Comparison of ENCODE assay signal across 8 cellular contexts in the genomic region with DNA sequence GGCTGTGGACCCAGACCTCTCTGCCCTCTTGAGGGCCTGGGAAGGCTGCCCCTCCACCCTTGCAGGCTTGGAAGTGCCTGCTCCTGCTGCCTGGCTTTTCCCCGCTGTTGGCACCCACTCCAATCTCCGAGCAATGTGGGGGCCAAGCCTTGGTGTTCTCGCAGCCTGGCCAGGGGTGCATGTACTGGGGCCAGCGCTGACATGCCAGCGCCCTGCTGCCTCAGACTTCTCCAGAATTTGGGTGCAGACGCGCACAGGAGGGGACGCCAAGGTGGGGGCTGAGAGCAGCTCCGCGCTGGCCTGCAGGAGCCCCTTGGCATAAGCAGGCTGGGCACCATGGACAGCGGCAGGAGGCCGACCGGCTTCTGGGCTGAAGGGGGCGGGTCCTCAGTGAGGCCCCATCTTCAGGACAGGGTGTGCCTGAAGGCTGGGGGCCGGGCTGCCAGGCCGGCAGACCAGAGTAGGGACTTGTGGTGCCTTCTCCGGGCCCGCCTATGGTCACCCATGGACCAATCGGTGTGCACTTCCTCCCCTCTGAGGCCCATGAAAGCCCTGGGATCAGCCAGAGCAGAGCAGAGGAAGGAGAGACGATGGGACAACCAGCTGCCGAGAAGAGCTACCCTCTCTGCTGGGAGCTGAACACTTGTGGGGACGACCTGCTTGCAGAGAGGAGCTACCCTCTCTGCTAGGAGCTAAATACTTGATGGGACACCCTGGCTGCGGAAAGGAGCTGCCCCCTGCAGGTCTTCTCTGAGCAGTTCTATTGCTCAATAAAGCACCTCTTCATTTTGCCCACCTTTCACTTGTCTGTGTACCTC.
DNase-seq lines count a peak whose midpoint lies in the region; ATAC-seq and TF ChIP-seq lines count a peak whose summit lies in the region.
"Had no signal": no experiment of that assay in that cellular context is flagged by ENCODE, and none has a peak within 500 bp of the region (broad histone marks: within the 10 kb centered on the region; RNA-seq: fewer than 3 reads in every experiment).

No MANE protein-coding gene starts in this region.

- no peaks in the 10 kb centered on the region for H4K20me1 ChIP-seq in GM23248 (ENCODE audit: insufficient read depth)

- ATAC-seq in naive thymus-derived CD4-positive, alpha-beta T cell: peak; percentile 16

- peak; percentile 45 for DNase-seq in GM23248
- DNase-seq in NCI-H460 (ENCODE audit: extremely low read depth, low read depth): peak; percentile 29
- DNase-seq in endothelial cell (ENCODE audit: low spot score): peak; percentile 76
- DNase-seq in naive thymus-derived CD4-positive, alpha-beta T cell: peak in 1 of 9 donors; percentile 19
- no peak for DNase-seq in NCI-H2081 treated with DMSO at 0.1 percent for 48 hours (lab: John Stamatoyannopoulos, UW)
- no peak for DNase-seq in Peyer's patch
- no peak for DNase-seq in NOMO-1 treated with dmso at 0.1 percent for 144 hours (lab: John Stamatoyannopoulos, UW; ENCODE audit: unreplicated experiment)

- no peak overlapping the region for H2AFZ ChIP-seq in GM23248

- H3K27me3 ChIP-seq in GM23248 (replicated peaks; ENCODE audit: insufficient read depth): no peaks in the 10 kb centered on the region
- H3K27me3 ChIP-seq in naive thymus-derived CD4-positive, alpha-beta T cell (ENCODE audit: control insufficient read depth in 2 of 2, insufficient read depth in 2 of 2, low read length in 2 of 2): no peaks in the 10 kb centered on the region
- no peaks in the 10 kb centered on the region for H3K27me3 ChIP-seq in Peyer's patch
- H3K27me3 ChIP-seq: tibial artery had no signal

- no peaks in the 10 kb centered on the region for H3K9me2 ChIP-seq in GM23248 (ENCODE audit: insufficient read depth)

- H3K4me3 ChIP-seq in GM23248 (no peak overlapping the region), Peyer's patch (no peak overlapping the region)
- no peak overlapping the region for H3K4me3 ChIP-seq in naive thymus-derived CD4-positive, alpha-beta T cell (ENCODE audit: low read length)
- H3K4me3 ChIP-seq: tibial artery had no signal

- in situ Hi-C loops in GM23248 (cut with MboI): no loop called here

- no peak overlapping the region for H3K4me3 Mint-ChIP-seq in endothelial cell (ENCODE audit: unreplicated experiment)
- no peak overlapping the region for H3K4me3 Mint-ChIP-seq in naive thymus-derived CD4-positive, alpha-beta T cell

- H3K9me3 ChIP-seq in GM23248 (ENCODE audit: low read depth) (no peaks in the 10 kb centered on the region), Peyer's patch (no peaks in the 10 kb centered on the region)
- H3K9me3 ChIP-seq in naive thymus-derived CD4-positive, alpha-beta T cell (ENCODE audit: control insufficient read depth in 2 of 3, low read length in 3 of 3): no peaks in the 10 kb centered on the region
- H3K9me3 ChIP-seq: tibial artery had no signal

- H3K36me3 Mint-ChIP-seq in endothelial cell (ENCODE audit: low read depth, unreplicated experiment): no peaks in the 10 kb centered on the region
- H3K36me3 Mint-ChIP-seq in naive thymus-derived CD4-positive, alpha-beta T cell: no peaks in the 10 kb centered on the region

- H3K36me3 ChIP-seq in GM23248 (ENCODE audit: low read depth): no peaks in the 10 kb centered on the region
- H3K36me3 ChIP-seq in naive thymus-derived CD4-positive, alpha-beta T cell (ENCODE audit: control insufficient read depth in 2 of 3, insufficient read depth in 3 of 3, low read length in 3 of 3): no peaks in the 10 kb centered on the region
- no peaks in the 10 kb centered on the region for H3K36me3 ChIP-seq in Peyer's patch
- H3K36me3 ChIP-seq: tibial artery had no signal

- CTCF ChIA-PET in naive thymus-derived CD4-positive, alpha-beta T cell (lab: Charles Lee): interaction anchor here (0.6 kb wide), 1 partner anchor 66 kb away, joined by 4 read pairs; no protein-coding TSS in a partner anchor

- no peak overlapping the region for H3K27ac ChIP-seq in GM23248
- no peak overlapping the region for H3K27ac ChIP-seq in naive thymus-derived CD4-positive, alpha-beta T cell (ENCODE audit: low read depth, low read length)
- no peak overlapping the region for H3K27ac ChIP-seq in Peyer's patch
- H3K27ac ChIP-seq: tibial artery had no signal

- H3K9me3 Mint-ChIP-seq in endothelial cell (ENCODE audit: unreplicated experiment): no peaks in the 10 kb centered on the region
- H3K9me3 Mint-ChIP-seq in naive thymus-derived CD4-positive, alpha-beta T cell: no peaks in the 10 kb centered on the region

- no peaks in the 10 kb centered on the region for H3K4me1 ChIP-seq in GM23248 (ENCODE audit: insufficient read depth)
- H3K4me1 ChIP-seq in naive thymus-derived CD4-positive, alpha-beta T cell (ENCODE audit: control insufficient read depth in 2 of 2, insufficient read depth in 2 of 2, low read length in 2 of 2): no peaks in the 10 kb centered on the region
- no peaks in the 10 kb centered on the region for H3K4me1 ChIP-seq in Peyer's patch

- no peak for TF ChIP-seq POLR2A in Peyer's patch (IDR thresholded peaks at IDR 0.05)

- peaks cover 2% of the 10 kb centered on the region for H3K27me3 Mint-ChIP-seq in endothelial cell (ENCODE audit: unreplicated experiment)
- peaks cover 0 to 13% (median 2%) of the 10 kb centered on the region in 5 donors for H3K27me3 Mint-ChIP-seq in naive thymus-derived CD4-positive, alpha-beta T cell

- intact Hi-C loops in naive thymus-derived CD4-positive, alpha-beta T cell (cut with micrococcal nuclease): loop anchor here (2.0 to 10.0 kb wide), 3 partner anchors 300 to 430 kb away; no protein-coding TSS in a partner anchor

- no peak for TF ChIP-seq CTCF in endothelial cell (IDR thresholded peaks at IDR 0.05; ENCODE audit: unreplicated experiment)
- TF ChIP-seq CTCF in Peyer's patch (IDR thresholded peaks at IDR 0.05): peak in 1 of 6 experiments; percentile 15

- no peak overlapping the region for H3K27ac Mint-ChIP-seq in endothelial cell (ENCODE audit: unreplicated experiment)
- H3K27ac Mint-ChIP-seq in naive thymus-derived CD4-positive, alpha-beta T cell: no peak overlapping the region

- 9 to 16% methylated on average over 6 to 11 of the region's 23 CpGs for WGBS in GM23248 (ENCODE audit: low coverage in 1 of 2, low lambda C conversion rate in 2 of 2, missing lambda C conversion rate in 2 of 2), 2 experiments

- H3K4me1 Mint-ChIP-seq in endothelial cell (ENCODE audit: unreplicated experiment): no peaks in the 10 kb centered on the region
- no peaks in the 10 kb centered on the region for H3K4me1 Mint-ChIP-seq in naive thymus-derived CD4-positive, alpha-beta T cell

- no peak overlapping the region for H3K9ac ChIP-seq in GM23248

- POLR2A ChIA-PET in naive thymus-derived CD4-positive, alpha-beta T cell (lab: Charles Lee): no interaction called here

- no peaks in the 10 kb centered on the region for H3F3A ChIP-seq in GM23248 (ENCODE audit: insufficient read depth)

- no peaks in the 10 kb centered on the region for H3K79me2 ChIP-seq in GM23248 (ENCODE audit: insufficient read depth)

- no peak overlapping the region for H3K4me2 ChIP-seq in GM23248 (ENCODE audit: unreplicated experiment)

Comparison
In these comparisons a context has a peak if more than half of its experiments do, and no peak if none do; other contexts are left out.
1. DNase-seq: peak in GM23248 (single experiment), NCI-H460 (single experiment) and endothelial cell (single experiment); none in NCI-H2081 treated with DMSO at 0.1 percent for 48 hours (single experiment), Peyer's patch (0 of 3) and NOMO-1 treated with dmso at 0.1 percent for 144 hours (single experiment).